In genomic region chr2:209933499-209934458, GRCh38 we compare ENCODE assay signal across 10 cellular contexts.
DNase-seq lines count a peak whose midpoint lies in the region.
"Had no signal": no experiment of that assay in that cellular context is flagged by ENCODE, and none has a peak within 500 bp of the region (broad histone marks: within the 10 kb centered on the region; RNA-seq: fewer than 3 reads in every experiment).

No MANE protein-coding gene starts in this region.

- peak overlapping the region; percentile 57 for H3K9ac ChIP-seq in adipocyte (ENCODE audit: low read length)
- H3K9ac ChIP-seq: KMS-11 had no signal

- H3K27me3 ChIP-seq in adipocyte (replicated peaks; ENCODE audit: control insufficient read depth, insufficient read depth, low read length) = peaks cover 3% of the 10 kb centered on the region

- H3K4me1 ChIP-seq in adipocyte (ENCODE audit: control insufficient read depth, insufficient read depth, low read length) = peaks cover 11% of the 10 kb centered on the region

- H3K4me3 ChIP-seq in adipocyte (ENCODE audit: low read length) = peak overlapping the region; percentile 76

- DNase-seq in GM04503 (ENCODE audit: low read depth) = peak; percentile 14
- DNase-seq in adipocyte (ENCODE audit: low read depth) = peak; percentile 87
- peak; percentile 94 for DNase-seq in globus pallidus (ENCODE audit: low spot score)
- DNase-seq in retina = peak; percentile 16
- no peak for DNase-seq in cerebellar nuclear complex (lab: John Stamatoyannopoulos, UW)
- DNase-seq in stimulated activated CD4-positive, alpha-beta T cell treated with anti-CD3 and anti-CD28 coated beads, Interleukin-15, amount 100 ng/mL, for 24 hours = no peak
- DNase-seq in COR-L47 (lab: John Stamatoyannopoulos, UW) = no peak
- no peak for DNase-seq in activated CD4-positive, alpha-beta T cell treated with anti-CD3 and anti-CD28 coated beads for 48 hours
- DNase-seq: stimulated activated CD4-positive, alpha-beta T cell treated with anti-CD3 and anti-CD28 coated beads, Interleukin-4, amount 100 ng/mL, for 1 hour had no signal

- no peaks in the 10 kb centered on the region for H3K9me3 ChIP-seq in adipocyte (ENCODE audit: control insufficient read depth, low read length)

- H3K36me3 ChIP-seq in adipocyte (ENCODE audit: control insufficient read depth, insufficient read depth, low read length, severe bottlenecking) = no peaks in the 10 kb centered on the region

Comparison
In these comparisons a context has a peak if more than half of its experiments do, and no peak if none do; other contexts are left out.
1. DNase-seq: peak in GM04503 (single experiment), adipocyte (single experiment), globus pallidus (single experiment) and retina (single experiment); none in cerebellar nuclear complex (0 of 2), stimulated activated CD4-positive, alpha-beta T cell treated with anti-CD3 and anti-CD28 coated beads, Interleukin-15, amount 100 ng/mL, for 24 hours (single experiment), COR-L47 (single experiment) and activated CD4-positive, alpha-beta T cell treated with anti-CD3 and anti-CD28 coated beads for 48 hours (single experiment).